ENCODE assay signal across 1 cellular context in the genomic region with DNA sequence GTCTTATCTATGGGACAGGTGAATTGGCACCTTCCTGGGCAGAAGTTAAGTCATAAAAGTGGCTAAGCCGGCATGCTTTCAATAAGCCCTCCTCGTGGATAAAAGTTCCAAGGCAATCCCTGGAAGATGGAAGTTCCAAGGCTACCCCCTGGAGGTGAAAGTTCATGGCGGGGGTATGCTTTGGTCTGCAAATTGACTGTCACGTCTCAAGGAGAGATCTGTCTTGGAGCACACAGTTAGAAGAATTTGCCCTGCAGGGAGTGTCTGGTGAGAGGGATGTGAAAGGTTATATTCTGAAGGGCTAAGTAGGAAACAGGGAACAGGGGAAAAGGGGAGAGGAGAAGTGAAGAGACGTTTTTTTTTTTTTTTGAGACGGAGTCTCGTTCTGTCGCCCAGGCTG.
TF ChIP-seq lines count a peak whose summit lies in the region.

No MANE protein-coding gene starts in this region.

TF ChIP-seq in HepG2, 621 proteins besides CTCF, POLR2A, EP300 and RAD21:
- TF ChIP-seq ZNF383 (CRISPR knock-in tag; IDR thresholded peaks at IDR 0.05; ENCODE audit: borderline replicate concordance) (no peak), SALL1 (CRISPR knock-in tag; IDR thresholded peaks at IDR 0.05) (no peak), KLF6 (CRISPR knock-in tag; IDR thresholded peaks at IDR 0.05) (no peak), PHF5A (CRISPR knock-in tag; IDR thresholded peaks at IDR 0.05; ENCODE audit: low read depth, unreplicated experiment) (no peak), CENPX (CRISPR knock-in tag; IDR thresholded peaks at IDR 0.05) (no peak), ZEB1 (IDR thresholded peaks at IDR 0.05; ENCODE audit: insufficient replicate concordance, low read depth) (no peak), ZNF530 (CRISPR knock-in tag; IDR thresholded peaks at IDR 0.05; ENCODE audit: low read depth) (no peak), TARDBP (CRISPR knock-in tag; IDR thresholded peaks at IDR 0.05) (no peak)
- TF ChIP-seq, protein P1, sequence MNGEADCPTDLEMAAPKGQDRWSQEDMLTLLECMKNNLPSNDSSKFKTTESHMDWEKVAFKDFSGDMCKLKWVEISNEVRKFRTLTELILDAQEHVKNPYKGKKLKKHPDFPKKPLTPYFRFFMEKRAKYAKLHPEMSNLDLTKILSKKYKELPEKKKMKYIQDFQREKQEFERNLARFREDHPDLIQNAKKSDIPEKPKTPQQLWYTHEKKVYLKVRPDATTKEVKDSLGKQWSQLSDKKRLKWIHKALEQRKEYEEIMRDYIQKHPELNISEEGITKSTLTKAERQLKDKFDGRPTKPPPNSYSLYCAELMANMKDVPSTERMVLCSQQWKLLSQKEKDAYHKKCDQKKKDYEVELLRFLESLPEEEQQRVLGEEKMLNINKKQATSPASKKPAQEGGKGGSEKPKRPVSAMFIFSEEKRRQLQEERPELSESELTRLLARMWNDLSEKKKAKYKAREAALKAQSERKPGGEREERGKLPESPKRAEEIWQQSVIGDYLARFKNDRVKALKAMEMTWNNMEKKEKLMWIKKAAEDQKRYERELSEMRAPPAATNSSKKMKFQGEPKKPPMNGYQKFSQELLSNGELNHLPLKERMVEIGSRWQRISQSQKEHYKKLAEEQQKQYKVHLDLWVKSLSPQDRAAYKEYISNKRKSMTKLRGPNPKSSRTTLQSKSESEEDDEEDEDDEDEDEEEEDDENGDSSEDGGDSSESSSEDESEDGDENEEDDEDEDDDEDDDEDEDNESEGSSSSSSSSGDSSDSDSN (CRISPR knock-in tag; IDR thresholded peaks at IDR 0.05): no peak
